In genomic region chr11:17714356-17714854, GRCh38 we compare ENCODE assay signal across 1 cellular context.
TF ChIP-seq lines count a peak whose summit lies in the region.

No MANE protein-coding gene starts in this region.

TF ChIP-seq in GM23338, 12 proteins besides CTCF, POLR2A, EP300 and RAD21:
- TF ChIP-seq POLR2AphosphoS5 (IDR thresholded peaks at IDR 0.05; ENCODE audit: low read depth) (no peak), ZNF114 (CRISPR knock-in tag; IDR thresholded peaks at IDR 0.05) (no peak), ETS1 (IDR thresholded peaks at IDR 0.05) (no peak), CREB1 (CRISPR knock-in tag; IDR thresholded peaks at IDR 0.05; ENCODE audit: low read depth) (no peak), STAT1 (IDR thresholded peaks at IDR 0.05; ENCODE audit: unreplicated experiment) (no peak)
